ENCODE assay signal across 8 cellular contexts in the genomic region with DNA sequence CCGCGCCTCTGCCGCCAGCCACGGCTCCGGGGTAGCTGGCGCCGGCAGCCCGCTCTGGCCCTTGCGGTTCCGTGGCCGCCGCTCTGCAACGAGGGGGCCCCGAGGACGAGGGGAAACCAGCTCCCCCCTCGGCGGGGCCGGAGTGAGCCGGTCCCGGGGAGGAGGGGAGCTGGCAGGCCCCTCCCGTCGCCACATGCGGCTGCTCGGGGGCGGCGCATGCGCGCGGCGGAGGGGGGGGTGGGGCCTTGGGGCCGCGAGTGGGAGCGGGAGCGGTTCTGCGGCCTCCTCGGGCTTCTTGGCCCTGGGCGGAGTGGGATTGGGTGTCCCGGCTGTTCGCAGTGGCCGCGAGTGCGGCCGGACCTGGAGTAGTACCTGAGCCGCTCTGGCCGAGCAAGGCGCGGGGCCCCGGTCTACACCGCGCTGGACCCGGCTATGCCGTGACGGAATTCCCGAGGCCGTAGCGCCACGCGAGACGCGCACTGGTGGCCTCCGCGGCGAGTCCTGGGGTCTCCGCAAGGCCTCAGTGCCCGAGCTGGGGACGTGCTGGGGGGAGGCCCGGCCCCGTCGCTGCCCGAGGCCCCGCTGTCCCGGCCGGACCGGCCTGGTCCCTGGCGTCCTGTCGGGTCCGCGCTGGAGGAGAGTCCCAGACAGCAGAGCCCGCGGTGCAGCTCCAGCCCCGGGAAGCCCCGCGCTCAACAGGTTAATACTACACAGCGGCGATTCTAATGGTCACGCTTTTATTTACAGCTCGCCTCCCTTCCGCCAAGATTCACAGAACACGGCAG. TPM values are rescaled to one million over a fixed set of nuclear protein-coding genes. Genes with fewer than 3 reads are reported as not detected.
DNase-seq lines count a peak whose midpoint lies in the region; ATAC-seq and TF ChIP-seq lines count a peak whose summit lies in the region.

No MANE protein-coding gene starts in this region.

- no peaks in the 10 kb centered on the region for H3K9me3 Mint-ChIP-seq in chondrocyte (ENCODE audit: low read depth)

- peak; percentile 86 for DNase-seq in ACHN
- peak; percentile 70 for DNase-seq in NCI-H2171 (lab: John Stamatoyannopoulos, UW)
- DNase-seq in activated CD4-positive, alpha-beta T cell treated with anti-CD3 and anti-CD28 coated beads for 24 hours (ENCODE audit: low read depth in 2 of 2) = peak; percentile 70 to 73
- no peak for DNase-seq in chondrocyte (ENCODE audit: low spot score)
- DNase-seq in stimulated activated CD4-positive, alpha-beta T cell treated with anti-CD3 and anti-CD28 coated beads, Interleukin-1b, Interleukin-23, amount 100 ng/mL, for 1 hour (ENCODE audit: low read depth in 2 of 2) = peak; percentile 76 to 77

- TF ChIP-seq CTCF in chondrocyte (IDR thresholded peaks at IDR 0.05) = peak; percentile 12

- no peaks in the 10 kb centered on the region for H3K27me3 ChIP-seq in layer of hippocampus (ENCODE audit: control insufficient read depth, insufficient read depth, low read length)

- H3K4me1 Mint-ChIP-seq in chondrocyte (ENCODE audit: low read depth) = peaks cover 17% of the 10 kb centered on the region

- H3K27ac Mint-ChIP-seq in chondrocyte (ENCODE audit: unreplicated experiment) = peak overlapping the region; percentile 81

- H3K27ac ChIP-seq in layer of hippocampus (ENCODE audit: low read depth, low read length) = peak overlapping the region; percentile 99

- in situ Hi-C loops in ACHN (cut with HindIII; ENCODE audit: low pct_ligation_motif_present, low pct_unique_long_range_greater_than_20kb, low sequenced_read_pairs) = no loop called here

- H3K4me3 Mint-ChIP-seq in chondrocyte (ENCODE audit: unreplicated experiment) = peak overlapping the region; percentile 87

- no peaks in the 10 kb centered on the region for H3K27me3 Mint-ChIP-seq in chondrocyte (ENCODE audit: low read depth)

- ATAC-seq in GM18517 (IDR thresholded peaks at IDR 0.05; ENCODE audit: unreplicated experiment) = peak; percentile 45
- ATAC-seq in HG03025 (IDR thresholded peaks at IDR 0.05; ENCODE audit: low FRiP score, unreplicated experiment) = peak; percentile 63

- no peaks in the 10 kb centered on the region for H3K36me3 Mint-ChIP-seq in chondrocyte (ENCODE audit: low read depth)

RNA-seq across cellular contexts. Expression of a gene that starts 0.5 kb away (rescaled TPM):
- 8.2 to 11.2 TPM (median 8.9 TPM) in 3 replicates for total RNA-seq in chondrocyte
